8 cellular contexts compared by ENCODE assay signal in genomic region chr2:167292430-167293171, GRCh38. TPM values are rescaled to one million over a fixed set of nuclear protein-coding genes. Genes with fewer than 3 reads are reported as not detected.
DNase-seq lines count a peak whose midpoint lies in the region; ATAC-seq and TF ChIP-seq lines count a peak whose summit lies in the region.

Gene B3GALT1 (plus strand): TSS chr2:167293001.

- H3K4me1 ChIP-seq in KMS-11 (ENCODE audit: low read depth, poor library complexity, severe bottlenecking) (peaks cover 15% of the 10 kb centered on the region), neutrophil (ENCODE audit: control insufficient read depth in 1 of 2, insufficient read depth in 1 of 2, low read depth in 1 of 2, low read length in 1 of 2) (peaks cover 16 to 26% of the 10 kb centered on the region in 2 experiments), upper lobe of left lung (peaks cover 13 to 30% (median 18%) of the 10 kb centered on the region in 4 donors)

- H3K4me1 Mint-ChIP-seq in activated naive CD8-positive, alpha-beta T cell treated with anti-CD3 and anti-CD28 coated beads, Interleukin-2, amount 10 ng/mL, durations not matched to agents 7 days and 5 days, result peaks cover 11% of the 10 kb centered on the region
- peaks cover 4% of the 10 kb centered on the region for H3K4me1 Mint-ChIP-seq in glutamatergic neuron (ENCODE audit: low read depth, unreplicated experiment)

- WGBS in upper lobe of left lung, 2 donors, result 0 to 4% methylated on average over 26 to 30 of the region's 79 CpGs

- TF ChIP-seq POLR2A in upper lobe of left lung (IDR thresholded peaks at IDR 0.05), result peak in 1 of 4 donors; percentile 22

- no peaks in the 10 kb centered on the region for H3K9me3 Mint-ChIP-seq in activated naive CD8-positive, alpha-beta T cell treated with anti-CD3 and anti-CD28 coated beads, Interleukin-2, amount 10 ng/mL, durations not matched to agents 7 days and 5 days
- peaks cover 2% of the 10 kb centered on the region for H3K9me3 Mint-ChIP-seq in glutamatergic neuron (ENCODE audit: unreplicated experiment)

- peak within 1 kb of the TSS; percentile 90; the same call in 1 of the 2 replicates for H2AFZ ChIP-seq in KMS-11 (ENCODE audit: low read depth)

- peak within 1 kb of the TSS; percentile 78 for H3K4me3 Mint-ChIP-seq in activated naive CD8-positive, alpha-beta T cell treated with anti-CD3 and anti-CD28 coated beads, Interleukin-2, amount 10 ng/mL, durations not matched to agents 7 days and 5 days
- peak within 1 kb of the TSS; percentile 89 for H3K4me3 Mint-ChIP-seq in glutamatergic neuron (ENCODE audit: unreplicated experiment)

- H3K9me3 ChIP-seq in neutrophil (no peaks in the 10 kb centered on the region), upper lobe of left lung (no peaks in the 10 kb centered on the region)

- H3K9ac ChIP-seq in KMS-11, result peak within 1 kb of the TSS; percentile 72; the same call in 1 of the 2 replicates

- H3K4me2 ChIP-seq in KMS-11, result peak within 1 kb of the TSS; percentile 87

- H3K79me2 ChIP-seq in KMS-11 (ENCODE audit: insufficient read depth, low read depth), result no peaks in the 10 kb centered on the region

- H3K36me3 ChIP-seq in KMS-11 (ENCODE audit: insufficient read depth) (no peaks in the 10 kb centered on the region), neutrophil (no peaks in the 10 kb centered on the region), upper lobe of left lung (no peaks in the 10 kb centered on the region)

- H3K27me3 Mint-ChIP-seq in activated naive CD8-positive, alpha-beta T cell treated with anti-CD3 and anti-CD28 coated beads, Interleukin-2, amount 10 ng/mL, durations not matched to agents 7 days and 5 days, result peaks cover 45% of the 10 kb centered on the region
- peaks cover 9% of the 10 kb centered on the region for H3K27me3 Mint-ChIP-seq in glutamatergic neuron (ENCODE audit: unreplicated experiment)

- TF ChIP-seq CTCF in KMS-11 (conservative IDR thresholded peaks at IDR 0.05; ENCODE audit: low read depth, low read length), result no peak
- TF ChIP-seq CTCF in glutamatergic neuron (IDR thresholded peaks at IDR 0.05; ENCODE audit: partially characterized antibody, unreplicated experiment), result no peak
- no peak for TF ChIP-seq CTCF in neutrophil (IDR thresholded peaks at IDR 0.05)
- TF ChIP-seq CTCF in upper lobe of left lung (IDR thresholded peaks at IDR 0.05), result no peak

- peak; percentile 99 for ATAC-seq in activated naive CD8-positive, alpha-beta T cell treated with anti-CD3 and anti-CD28 coated beads, Interleukin-2, amount 10 ng/mL, durations not matched to agents 7 days and 5 days (ENCODE audit: low read depth)
- peak; percentile 98 to 99 for ATAC-seq in upper lobe of left lung (ENCODE audit: low FRiP score in 2 of 2)

- 0 out of 2 replicates have a peak within 1 kb of the TSS, but pooled peaks have one; percentile 22 for H3K27ac ChIP-seq in KMS-11
- no peak within 1 kb of the TSS for H3K27ac ChIP-seq in neutrophil
- peak within 1 kb of the TSS; percentile 15 to 81 (median 44) for H3K27ac ChIP-seq in upper lobe of left lung

- peak within 1 kb of the TSS; percentile 40 for H3K4me3 ChIP-seq in KMS-11 (IDR thresholded peaks at IDR 0.05; ENCODE audit: insufficient read depth, low read depth, low read length)
- peak within 1 kb of the TSS; percentile 8 to 63 for H3K4me3 ChIP-seq in neutrophil (ENCODE audit: low read depth in 1 of 2, low read length in 1 of 2)
- peak within 1 kb of the TSS; percentile 36 to 81 (median 64) for H3K4me3 ChIP-seq in upper lobe of left lung

- H3K27me3 ChIP-seq in KMS-11 (ENCODE audit: insufficient read depth, low read depth) (peaks cover 8% of the 10 kb centered on the region; the same call in 1 of the 2 replicates), neutrophil (peaks cover 99% of the 10 kb centered on the region), upper lobe of left lung (peaks cover 0 to 24% (median 7%) of the 10 kb centered on the region in 4 donors)

- DNase-seq in GM04503 (ENCODE audit: low read depth), result peak; percentile 50
- peak; percentile 83 for DNase-seq in H4 (ENCODE audit: low spot score)
- DNase-seq in RPMI8226, result peak; percentile 85
- peak; percentile 81 for DNase-seq in activated naive CD8-positive, alpha-beta T cell treated with anti-CD3 and anti-CD28 coated beads, Interleukin-2, amount 10 ng/mL, durations not matched to agents 7 days and 5 days
- DNase-seq in glutamatergic neuron, result peak; percentile 92
- DNase-seq in upper lobe of left lung, result peak; percentile 88 to 96

- no peak for TF ChIP-seq EP300 in upper lobe of left lung (IDR thresholded peaks at IDR 0.05)

- no peaks in the 10 kb centered on the region for H3K36me3 Mint-ChIP-seq in activated naive CD8-positive, alpha-beta T cell treated with anti-CD3 and anti-CD28 coated beads, Interleukin-2, amount 10 ng/mL, durations not matched to agents 7 days and 5 days
- no peaks in the 10 kb centered on the region for H3K36me3 Mint-ChIP-seq in glutamatergic neuron (ENCODE audit: unreplicated experiment)

- no peak within 1 kb of the TSS for H3K27ac Mint-ChIP-seq in activated naive CD8-positive, alpha-beta T cell treated with anti-CD3 and anti-CD28 coated beads, Interleukin-2, amount 10 ng/mL, durations not matched to agents 7 days and 5 days
- H3K27ac Mint-ChIP-seq in glutamatergic neuron (ENCODE audit: unreplicated experiment), result peak within 1 kb of the TSS; percentile 45

- POLR2A ChIA-PET in activated naive CD8-positive, alpha-beta T cell treated with anti-CD3 and anti-CD28 coated beads, Interleukin-2, amount 10 ng/mL, durations not matched to agents 7 days and 5 days (lab: Charles Lee), result no interaction called here

- H4K20me1 ChIP-seq in KMS-11 (ENCODE audit: insufficient read depth), result no peaks in the 10 kb centered on the region

RNA-seq across cellular contexts. Expression of gene B3GALT1, which starts in this region (rescaled TPM):
- 0.04 and 0.14 TPM in 2 replicates for total RNA-seq in H4 (2014; rRNA removed; shearing (Covaris generic))
- not detected for total RNA-seq in activated naive CD8-positive, alpha-beta T cell treated with anti-CD3 and anti-CD28 coated beads, Interleukin-2, amount 10 ng/mL, durations not matched to agents 7 days and 5 days
- total RNA-seq in glutamatergic neuron (ENCODE audit: unreplicated experiment), result 2.4 TPM
- total RNA-seq in upper lobe of left lung, result under 1 TPM in 3 of 6 donors, not detected in 3; 0.06 to 0.22 (median 0.20) TPM

Comparison
In these comparisons a context has a peak if more than half of its experiments do, and no peak if none do; other contexts are left out.
1. Peak in DNase-seq in H4; RNA of the gene not detected or under 1 TPM.
2. Peak in DNase-seq and ATAC-seq in activated naive CD8-positive, alpha-beta T cell treated with anti-CD3 and anti-CD28 coated beads, Interleukin-2, amount 10 ng/mL, durations not matched to agents 7 days and 5 days; RNA of the gene not detected or under 1 TPM.
3. Peak in DNase-seq, ATAC-seq, H3K4me3 ChIP-seq and H3K27ac ChIP-seq in upper lobe of left lung; RNA of the gene not detected or under 1 TPM.